30 cellular contexts compared by ENCODE assay signal in the genomic region with DNA sequence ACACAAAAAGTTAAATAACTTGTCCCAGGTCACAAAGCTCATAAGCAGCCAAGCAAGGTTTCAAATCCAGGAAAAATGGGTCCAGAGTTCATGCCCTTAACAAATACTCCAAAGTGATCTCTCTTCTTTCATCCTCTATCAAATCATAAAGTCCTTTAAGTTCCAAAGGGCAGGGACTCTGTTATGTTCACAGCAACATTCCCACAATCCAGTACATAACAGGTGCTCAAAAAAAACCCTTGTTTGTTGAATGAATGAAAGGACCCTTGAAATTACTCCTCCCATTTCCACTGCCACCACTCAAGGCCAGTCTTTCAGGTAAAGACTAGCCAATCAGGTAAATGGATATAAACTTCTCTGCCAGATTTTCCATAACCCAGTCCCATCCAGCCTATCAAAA. TPM values are rescaled to one million over a fixed set of nuclear protein-coding genes. Genes with fewer than 3 reads are reported as not detected.
DNase-seq lines count a peak whose midpoint lies in the region; ATAC-seq and TF ChIP-seq lines count a peak whose summit lies in the region.
"Had no signal": no experiment of that assay in that cellular context is flagged by ENCODE, and none has a peak within 500 bp of the region (broad histone marks: within the 10 kb centered on the region; RNA-seq: fewer than 3 reads in every experiment).

No MANE protein-coding gene starts in this region.

- H3K4me2 ChIP-seq in Karpas-422 (ENCODE audit: low read depth, low read length, poor library complexity, severe bottlenecking), result peak overlapping the region; percentile 2

- H3K27ac Mint-ChIP-seq in Caco-2 (ENCODE audit: unreplicated experiment) (no peak overlapping the region), neural crest cell (ENCODE audit: unreplicated experiment) (no peak overlapping the region)
- H3K27ac Mint-ChIP-seq: activated CD8-positive, alpha-beta T cell treated with anti-CD3 and anti-CD28 coated beads, Interleukin-2, amount 10 ng/mL, durations not matched to agents 7 days and 5 days; activated naive CD4-positive, alpha-beta T cell treated with anti-CD3 and anti-CD28 coated beads, Interleukin-2, amount 50 U/mL, for 72 hours; activated T-helper 2 cell treated with anti-CD3 and anti-CD28 coated beads, Interferon-gamma antibody, Interleukin-2, Interleukin-4, amounts not matched to agents 10 μg/mL and 5 μg/mL and 100 μg/mL, durations not matched to agents 14 hours and 24 hours and 36 hours; stimulated activated effector memory CD8-positive, alpha-beta T cell treated with anti-CD3 and anti-CD28 coated beads, Interleukin-12 subunit alpha, Interleukin-12 subunit beta, amount 100 ng/mL, for 72 hours; type B pancreatic cell had no signal

- H3K36me3 Mint-ChIP-seq in Caco-2 (ENCODE audit: insufficient read depth, unreplicated experiment) (peaks cover 34% of the 10 kb centered on the region), neural crest cell (ENCODE audit: low read depth) (peaks cover 4% of the 10 kb centered on the region)

- H3K36me3 ChIP-seq in Caco-2 (ENCODE audit: control insufficient read depth, insufficient read depth, low read length) (no peaks in the 10 kb centered on the region), Karpas-422 (ENCODE audit: insufficient read depth, low read length) (peaks cover 3% of the 10 kb centered on the region; the same call in 1 of the 2 replicates), lower lobe of right lung (peaks cover 3% of the 10 kb centered on the region)
- H3K36me3 ChIP-seq: cardiac muscle cell, colonic mucosa had no signal

- H3K27me3 Mint-ChIP-seq in Caco-2 (ENCODE audit: insufficient read depth, unreplicated experiment) (no peaks in the 10 kb centered on the region), neural crest cell (ENCODE audit: low read depth) (no peaks in the 10 kb centered on the region)
- H3K27me3 Mint-ChIP-seq: type B pancreatic cell had no signal

- CTCF ChIA-PET in Caco-2 (lab: Charles Lee), result no interaction called here

- H3K9ac ChIP-seq in Karpas-422 (ENCODE audit: low read length), result no peak overlapping the region

- H3K4me1 ChIP-seq in Caco-2, result peaks cover 26% of the 10 kb centered on the region
- peaks cover 24% of the 10 kb centered on the region for H3K4me1 ChIP-seq in Karpas-422 (ENCODE audit: low read length)
- H3K4me1 ChIP-seq in lower lobe of right lung, result peaks cover 28% of the 10 kb centered on the region

- H3K9me3 ChIP-seq in Caco-2, result no peaks in the 10 kb centered on the region
- no peaks in the 10 kb centered on the region for H3K9me3 ChIP-seq in Karpas-422 (ENCODE audit: low read length)
- H3K9me3 ChIP-seq in lower lobe of right lung, result no peaks in the 10 kb centered on the region
- H3K9me3 ChIP-seq: colonic mucosa, left lung had no signal

- DNase-seq in Caco-2 (no peak), Karpas-422 (no peak), left colon (no peak), neural crest cell (ENCODE audit: low read depth, low spot score) (no peak), lower lobe of right lung (no peak), SIG-M5 (lab: John Stamatoyannopoulos, UW) (no peak)
- DNase-seq: activated CD4-positive, alpha-beta T cell treated with anti-CD3 and anti-CD28 coated beads for 4 hours; activated CD8-positive, alpha-beta T cell treated with anti-CD3 and anti-CD28 coated beads, Interleukin-2, amount 10 ng/mL, durations not matched to agents 7 days and 5 days; anterior cingulate cortex; colonic mucosa; effector memory CD4-positive, alpha-beta T cell; EL; H9; left lung; NCI-H1436; NCI-H2081; NCI-H2227 treated with DMSO at 0.1 percent for 48 hours; NCI-H526 treated with DMSO at 0.1 percent for 48 hours; SHP77 treated with DMSO at 0.1 percent for 48 hours; SW 1271; T-helper 9 cell had no signal

- peaks cover 71% of the 10 kb centered on the region for H3K79me2 ChIP-seq in Karpas-422 (ENCODE audit: low read length)

- H3K27me3 ChIP-seq in Caco-2 (replicated peaks; ENCODE audit: control insufficient read depth, insufficient read depth, low read length) (no peaks in the 10 kb centered on the region), Karpas-422 (ENCODE audit: low read length) (no peaks in the 10 kb centered on the region), lower lobe of right lung (ENCODE audit: low read depth) (no peaks in the 10 kb centered on the region)
- H3K27me3 ChIP-seq: cardiac muscle cell, colonic mucosa, left lung had no signal

- no peak overlapping the region for H2AFZ ChIP-seq in Karpas-422 (ENCODE audit: low read length)

- H3K4me3 Mint-ChIP-seq in Caco-2 (ENCODE audit: unreplicated experiment), result peak overlapping the region; percentile 4
- peak overlapping the region; percentile 96 for H3K4me3 Mint-ChIP-seq in neural crest cell
- H3K4me3 Mint-ChIP-seq: activated CD8-positive, alpha-beta T cell treated with anti-CD3 and anti-CD28 coated beads, Interleukin-2, amount 10 ng/mL, durations not matched to agents 7 days and 5 days had no signal

- no peaks in the 10 kb centered on the region for H3K9me3 Mint-ChIP-seq in Caco-2 (ENCODE audit: unreplicated experiment)
- no peaks in the 10 kb centered on the region for H3K9me3 Mint-ChIP-seq in neural crest cell
- H3K9me3 Mint-ChIP-seq: activated naive CD4-positive, alpha-beta T cell treated with anti-CD3 and anti-CD28 coated beads, Interleukin-2, amount 50 U/mL, for 72 hours; activated T-helper 2 cell treated with anti-CD3 and anti-CD28 coated beads, Interferon-gamma antibody, Interleukin-2, Interleukin-4, amounts not matched to agents 10 μg/mL and 5 μg/mL and 100 μg/mL, durations not matched to agents 14 hours and 24 hours and 36 hours; H9; stimulated activated effector memory CD8-positive, alpha-beta T cell treated with anti-CD3 and anti-CD28 coated beads, Interleukin-12 subunit alpha, Interleukin-12 subunit beta, amount 100 ng/mL, for 72 hours; type B pancreatic cell had no signal

- H3K4me3 ChIP-seq in Caco-2 (ENCODE audit: low read depth, low read length), result no peak overlapping the region
- H3K4me3 ChIP-seq in Karpas-422 (ENCODE audit: low read length), result no peak overlapping the region
- no peak overlapping the region for H3K4me3 ChIP-seq in lower lobe of right lung
- H3K4me3 ChIP-seq: cardiac muscle cell, colonic mucosa, left lung had no signal

- no peak overlapping the region for H3K27ac ChIP-seq in Karpas-422 (ENCODE audit: low read length)
- no peak overlapping the region for H3K27ac ChIP-seq in lower lobe of right lung
- H3K27ac ChIP-seq: C4-2B, cardiac muscle cell, colonic mucosa, epithelial cell of prostate, HL-60, left lung had no signal

- H3K9me2 ChIP-seq in Karpas-422 (replicated peaks; ENCODE audit: insufficient read depth, low read length), result no peaks in the 10 kb centered on the region

- POLR2A ChIA-PET in Caco-2 (lab: Charles Lee), result no interaction called here

- H3K4me1 Mint-ChIP-seq in Caco-2 (ENCODE audit: low read depth, unreplicated experiment), result peaks cover 30% of the 10 kb centered on the region
- peaks cover 27% of the 10 kb centered on the region for H3K4me1 Mint-ChIP-seq in neural crest cell

- 0 out of 2 replicates have a peak, but pooled peaks cover 6% of the 10 kb centered on the region for H4K20me1 ChIP-seq in Karpas-422 (ENCODE audit: insufficient read depth, low read depth, low read length)

- peak; percentile 62 for ATAC-seq in left colon
- no peak for ATAC-seq in lower lobe of right lung
- no peak for ATAC-seq in HG02852 (IDR thresholded peaks at IDR 0.05; ENCODE audit: unreplicated experiment)
- ATAC-seq: activated CD8-positive, alpha-beta T cell treated with anti-CD3 and anti-CD28 coated beads, Interleukin-2, amount 10 ng/mL, durations not matched to agents 7 days and 5 days; activated naive CD4-positive, alpha-beta T cell treated with anti-CD3 and anti-CD28 coated beads, Interleukin-2, amount 50 U/mL, for 72 hours; left lung; stimulated activated effector memory CD8-positive, alpha-beta T cell treated with anti-CD3 and anti-CD28 coated beads, Interleukin-12 subunit alpha, Interleukin-12 subunit beta, amount 100 ng/mL, for 72 hours had no signal

- intact Hi-C loops in Caco-2 (cut with micrococcal nuclease; ENCODE audit: unreplicated experiment) (no loop called here), left colon (cut with DNase I, micrococcal nuclease) (no loop called here), lower lobe of right lung (cut with DNase I) (no loop called here)

- TF ChIP-seq CTCF in Caco-2 (IDR thresholded peaks at IDR 0.05; ENCODE audit: insufficient read depth in 1 of 2, low read depth in 1 of 2, low read length in 1 of 2, severe bottlenecking in 1 of 2, unreplicated experiment in 1 of 2) (no peak), neural crest cell (conservative IDR thresholded peaks at IDR 0.05) (no peak), lower lobe of right lung (IDR thresholded peaks at IDR 0.05) (no peak)

- BruUV-seq in Caco-2 (replicated peaks; lab: Mats Ljungman, UMichigan), result TSS peak; percentile 36

RNA-seq across cellular contexts. Expression of a gene that starts 2.7 kb away (rescaled TPM):
- total RNA-seq in Caco-2 (2022) (21.6 and 22.6 TPM in 2 replicates), left colon (10 to 100 TPM in 1 of 2 donors, 1 to 10 TPM in 1; 9.6 to 11.1 TPM), neural crest cell (22.9 and 25.6 TPM in 2 replicates), lower lobe of right lung (27.0 TPM)
- 11.3 and 14.3 TPM in 2 replicates for total RNA-seq in Karpas-422 (2014; rRNA removed; shearing (Covaris generic); ENCODE audit: low replicate concordance)
